Comparison of ENCODE assay signal across 21 cellular contexts in the genomic region with DNA sequence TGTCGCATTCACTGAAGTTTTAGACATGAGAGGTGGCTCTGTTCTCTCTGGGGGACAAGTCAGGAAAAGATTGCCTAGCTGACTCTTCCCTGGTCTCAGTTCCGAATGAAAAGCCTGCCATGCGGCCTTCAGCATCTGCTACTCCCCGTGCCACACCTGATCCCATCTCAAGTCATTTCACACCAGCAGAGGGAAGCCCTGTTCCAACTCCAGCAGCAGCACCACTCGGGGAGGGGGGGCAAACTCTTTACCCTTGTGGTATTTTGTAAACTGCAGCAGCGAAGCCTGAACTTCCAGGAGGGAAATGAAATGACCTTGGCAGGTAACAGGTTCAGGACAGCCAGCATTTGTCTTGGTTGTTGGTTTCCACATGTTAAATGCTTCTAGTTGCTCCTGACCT. TPM values are rescaled to one million over a fixed set of nuclear protein-coding genes. Genes with fewer than 3 reads are reported as not detected.
A peak's percentile ranks its signal among the peaks of the same experiment; 100 is the strongest.
DNase-seq lines count a peak whose midpoint lies in the region; ATAC-seq and TF ChIP-seq lines count a peak whose summit lies in the region.
"Had no signal": no experiment of that assay in that cellular context is flagged by ENCODE, and none has a peak within 500 bp of the region (broad histone marks: within the 10 kb centered on the region; RNA-seq: fewer than 3 reads in every experiment).

No MANE protein-coding gene starts in this region.

- H3K4me3 ChIP-seq in astrocyte of the cerebellum (ENCODE audit: low read depth, low read length) (no peak overlapping the region), esophagus (ENCODE audit: low read depth in 1 of 2, low read length in 2 of 2) (no peak overlapping the region)
- H3K4me3 ChIP-seq: A549, tibial nerve had no signal

- in situ Hi-C loops in astrocyte of the cerebellum (cut with HindIII; ENCODE audit: low sequenced_read_pairs) = no loop called here

- H3K36me3 Mint-ChIP-seq in naive thymus-derived CD8-positive, alpha-beta T cell = peaks cover 0 to 20% (median 10%) of the 10 kb centered on the region in 3 donors

- H3K27ac Mint-ChIP-seq in naive thymus-derived CD8-positive, alpha-beta T cell = no peak overlapping the region
- H3K27ac Mint-ChIP-seq: activated CD4-positive, alpha-beta T cell treated with anti-CD3 and anti-CD28 coated beads, Interleukin-2, amount 10 ng/mL, durations not matched to agents 24 days and 14 days had no signal

- ATAC-seq in naive thymus-derived CD8-positive, alpha-beta T cell = no peak

- peak; percentile 33 for TF ChIP-seq CTCF in astrocyte of the cerebellum (IDR thresholded peaks at IDR 0.05; ENCODE audit: low read depth, low read length, missing control alignments)

- H3K36me3 ChIP-seq in esophagus (ENCODE audit: control insufficient read depth in 2 of 2, insufficient read depth in 2 of 2, low read length in 1 of 2) = peaks cover 2% of the 10 kb centered on the region in 2 donors

- H3K9me3 ChIP-seq in esophagus (ENCODE audit: control insufficient read depth in 2 of 2, insufficient read depth in 1 of 2, low read depth in 1 of 2, low read length in 1 of 2) = no peaks in the 10 kb centered on the region
- H3K9me3 ChIP-seq: A549, tibial nerve had no signal

- H3K27me3 ChIP-seq in esophagus (ENCODE audit: control insufficient read depth in 1 of 2, insufficient read depth in 2 of 2, low read length in 2 of 2) = no peaks in the 10 kb centered on the region
- H3K27me3 ChIP-seq: tibial nerve had no signal

- no peaks in the 10 kb centered on the region for H3K27me3 Mint-ChIP-seq in naive thymus-derived CD8-positive, alpha-beta T cell
- H3K27me3 Mint-ChIP-seq: activated CD4-positive, alpha-beta T cell treated with anti-CD3 and anti-CD28 coated beads, Interleukin-2, amount 10 ng/mL, durations not matched to agents 24 days and 14 days; memory B cell had no signal

- peaks cover 0 to 19% of the 10 kb centered on the region in 2 donors for H3K4me1 ChIP-seq in esophagus (ENCODE audit: control insufficient read depth in 2 of 2, insufficient read depth in 2 of 2, low read length in 1 of 2)

- no peak overlapping the region for H3K4me3 Mint-ChIP-seq in naive thymus-derived CD8-positive, alpha-beta T cell
- H3K4me3 Mint-ChIP-seq: activated CD4-positive, alpha-beta T cell treated with anti-CD3 and anti-CD28 coated beads, Interleukin-2, amount 10 ng/mL, durations not matched to agents 24 days and 14 days; memory B cell; nephron progenitor cell had no signal

- H3K27ac ChIP-seq in esophagus (ENCODE audit: low read depth in 2 of 2, low read length in 1 of 2) (peak overlapping the region; percentile 52 to 78), temporal lobe (ENCODE audit: low read depth, low read length) (peak overlapping the region; percentile 63)
- H3K27ac ChIP-seq: A549 had no signal

- WGBS in esophagus, 2 donors = 59 to 64% methylated on average over 6 of the region's 6 CpGs

- peak; percentile 37 to 54 for DNase-seq in NCI-H524 (lab: John Stamatoyannopoulos, UW)
- no peak for DNase-seq in NCI-H524 treated with DMSO at 0.1 percent for 48 hours (lab: John Stamatoyannopoulos, UW)
- DNase-seq in astrocyte of the cerebellum (ENCODE audit: low read depth) = no peak
- DNase-seq in naive thymus-derived CD8-positive, alpha-beta T cell = no peak
- DNase-seq in RKO (ENCODE audit: low spot score) = no peak
- DNase-seq in SKM-1 treated with dmso at 0.1 percent for 144 hours (lab: John Stamatoyannopoulos, UW; ENCODE audit: unreplicated experiment) = no peak
- DNase-seq: activated CD4-positive, alpha-beta T cell treated with anti-CD3 and anti-CD28 coated beads, Interleukin-2, amount 10 ng/mL, durations not matched to agents 24 days and 14 days; activated CD8-positive, alpha-beta memory T cell treated with anti-CD3 and anti-CD28 coated beads, Interleukin-2, amount 50 U/mL, for 48 hours; activated naive CD4-positive, alpha-beta T cell treated with Interleukin-2 at 50 U/mL for 16 hours; cortex of kidney; erythroblast; HCEC 1CT; NCI-H1436 treated with DMSO at 0.1 percent for 48 hours; nephron progenitor cell; stimulated activated CD4-positive, alpha-beta T cell treated with anti-CD3 and anti-CD28 coated beads, Interleukin-12 subunit alpha, Interleukin-12 subunit beta, amount 100 ng/mL, for 4 hours had no signal

- POLR2A ChIA-PET in naive thymus-derived CD8-positive, alpha-beta T cell (lab: Charles Lee) = no interaction called here

- H3K4me1 Mint-ChIP-seq in naive thymus-derived CD8-positive, alpha-beta T cell = peaks cover 0 to 6% (median 2%) of the 10 kb centered on the region in 4 donors

- no peaks in the 10 kb centered on the region for H3K9me3 Mint-ChIP-seq in naive thymus-derived CD8-positive, alpha-beta T cell
- H3K9me3 Mint-ChIP-seq: activated CD4-positive, alpha-beta T cell treated with anti-CD3 and anti-CD28 coated beads, Interleukin-2, amount 10 ng/mL, durations not matched to agents 24 days and 14 days; memory B cell; nephron progenitor cell had no signal

RNA-seq across cellular contexts. Expression of a gene that starts 13.8 kb away (rescaled TPM):
- polyA plus RNA-seq in esophagus = 1 to 10 TPM; 1.9 to 2.1 TPM
- total RNA-seq in temporal lobe = 13.5 TPM
- total RNA-seq in naive thymus-derived CD8-positive, alpha-beta T cell = under 1 TPM in 1 of 2 experiments, not detected in 1; 0.22 TPM
- under 1 TPM in 1 of 3 donors, not detected in 2; 0.15 TPM for polyA plus RNA-seq in naive thymus-derived CD8-positive, alpha-beta T cell
- total RNA-seq: OCI-LY7 had no signal
- polyA plus RNA-seq: A549 had no signal

Comparison
In these comparisons a context has a peak if more than half of its experiments do, and no peak if none do; other contexts are left out.
1. DNase-seq: peak in NCI-H524 (2 of 2); none in NCI-H524 treated with DMSO at 0.1 percent for 48 hours (single experiment), astrocyte of the cerebellum (single experiment), naive thymus-derived CD8-positive, alpha-beta T cell (0 of 10), RKO (single experiment) and SKM-1 treated with dmso at 0.1 percent for 144 hours (single experiment).
2. RNA of a gene that starts 13.8 kb away (total RNA-seq): 13.5 TPM in temporal lobe (single experiment); 0.22 TPM in naive thymus-derived CD8-positive, alpha-beta T cell; every median in the first group is over 10 times any median in the second.